In genomic region chr10:51244308-51244707, GRCh38 we compare ENCODE assay signal across 17 cellular contexts.
A peak's percentile ranks its signal among the peaks of the same experiment; 100 is the strongest.
DNase-seq lines count a peak whose midpoint lies in the region; TF ChIP-seq lines count a peak whose summit lies in the region.
"Had no signal": no experiment of that assay in that cellular context is flagged by ENCODE, and none has a peak within 500 bp of the region (broad histone marks: within the 10 kb centered on the region; RNA-seq: fewer than 3 reads in every experiment).

No MANE protein-coding gene starts in this region.

- POLR2A ChIA-PET in SK-N-SH (lab: Yijun Ruan, JAX), result no interaction called here

- H3K36me3 ChIP-seq in SK-N-SH (replicated peaks in 1 of 2; ENCODE audit: control insufficient read depth in 1 of 2, insufficient read depth in 2 of 2, low read length in 1 of 2), result no peaks in the 10 kb centered on the region
- H3K36me3 ChIP-seq in cardiac muscle cell, result no peaks in the 10 kb centered on the region
- H3K36me3 ChIP-seq in neural cell (ENCODE audit: insufficient read depth, low read length), result no peaks in the 10 kb centered on the region
- H3K36me3 ChIP-seq in effector memory CD4-positive, alpha-beta T cell (ENCODE audit: control insufficient read depth, insufficient read depth, low read length), result no peaks in the 10 kb centered on the region
- H3K36me3 ChIP-seq in ovary, result no peaks in the 10 kb centered on the region
- H3K36me3 ChIP-seq: esophagus squamous epithelium had no signal

- H2AFZ ChIP-seq in SK-N-SH (ENCODE audit: low read depth) (no peak overlapping the region), neural cell (ENCODE audit: low read depth, low read length) (no peak overlapping the region)

- no peak for TF ChIP-seq EP300 in SK-N-SH (IDR thresholded peaks at IDR 0.05; ENCODE audit: borderline replicate concordance in 1 of 2, low read depth in 1 of 2, low read length in 1 of 2)
- peak; percentile 26 for TF ChIP-seq EP300 in neural cell (conservative IDR thresholded peaks at IDR 0.05; ENCODE audit: poor library complexity, severe bottlenecking)
- no peak for TF ChIP-seq EP300 in ovary (IDR thresholded peaks at IDR 0.05)

- H3K27me3 ChIP-seq in SK-N-SH (ENCODE audit: insufficient read depth) (no peaks in the 10 kb centered on the region), cardiac muscle cell (no peaks in the 10 kb centered on the region), neural cell (ENCODE audit: insufficient read depth, low read depth, low read length) (no peaks in the 10 kb centered on the region), ovary (no peaks in the 10 kb centered on the region)
- no peaks in the 10 kb centered on the region for H3K27me3 ChIP-seq in effector memory CD4-positive, alpha-beta T cell (replicated peaks; ENCODE audit: control insufficient read depth, insufficient read depth, low read length, poor library complexity, severe bottlenecking)
- H3K27me3 ChIP-seq: esophagus squamous epithelium had no signal

- H3F3A ChIP-seq in SK-N-SH (replicated peaks; ENCODE audit: insufficient read depth) (no peaks in the 10 kb centered on the region), neural cell (ENCODE audit: insufficient read depth, low read length, poor library complexity, severe bottlenecking) (no peaks in the 10 kb centered on the region)

- H3K9ac ChIP-seq in SK-N-SH (no peak overlapping the region; the same call in 1 of the 2 replicates), neural cell (ENCODE audit: low read length) (no peak overlapping the region)

- TF ChIP-seq CTCF in SK-N-SH (IDR thresholded peaks at IDR 0.05) (no peak), cardiac muscle cell (IDR thresholded peaks at IDR 0.05; ENCODE audit: low read depth, low read length) (no peak), neural cell (IDR thresholded peaks at IDR 0.05; ENCODE audit: poor library complexity, severe bottlenecking) (no peak), ovary (IDR thresholded peaks at IDR 0.05) (no peak)

- CTCF ChIA-PET in SK-N-SH (lab: Yijun Ruan, JAX), result no interaction called here

- TF ChIP-seq RAD21 in SK-N-SH (IDR thresholded peaks at IDR 0.05; ENCODE audit: low read length), result no peak
- TF ChIP-seq RAD21 in neural cell (conservative IDR thresholded peaks at IDR 0.05), result no peak

- H3K79me2 ChIP-seq in SK-N-SH (ENCODE audit: insufficient read depth) (no peaks in the 10 kb centered on the region), neural cell (replicated peaks; ENCODE audit: insufficient read depth, low read length) (no peaks in the 10 kb centered on the region)

- peak overlapping the region; percentile 35 for H3K4me2 ChIP-seq in SK-N-SH
- H3K4me2 ChIP-seq in neural cell (ENCODE audit: low read length), result peak overlapping the region; percentile 37

- TF ChIP-seq POLR2A in ovary (IDR thresholded peaks at IDR 0.05), result no peak

- H3K9me3 ChIP-seq in SK-N-SH (no peaks in the 10 kb centered on the region), cardiac muscle cell (ENCODE audit: low read depth) (no peaks in the 10 kb centered on the region), neural cell (ENCODE audit: low read length) (no peaks in the 10 kb centered on the region), ovary (no peaks in the 10 kb centered on the region)
- no peaks in the 10 kb centered on the region for H3K9me3 ChIP-seq in effector memory CD4-positive, alpha-beta T cell (ENCODE audit: control insufficient read depth, low read length)
- H3K9me3 ChIP-seq: esophagus squamous epithelium had no signal

- WGBS in SK-N-SH (ENCODE audit: low lambda C conversion rate), result 48% methylated on average over 1 of the region's 1 CpG
- 26 to 38% (median 38%) methylated on average over 1 of the region's 1 CpG for whole genome bisulfite sequencing in ovary, 3 donors

- no peaks in the 10 kb centered on the region for H4K20me1 ChIP-seq in SK-N-SH (ENCODE audit: insufficient read depth)
- H4K20me1 ChIP-seq in neural cell (ENCODE audit: insufficient read depth), result no peaks in the 10 kb centered on the region

- intact Hi-C loops in ovary (cut with DNase I), result no loop called here

- H3K9me2 ChIP-seq in SK-N-SH, result no peaks in the 10 kb centered on the region
- H3K9me2 ChIP-seq in neural cell (ENCODE audit: insufficient read depth, low read length), result no peaks in the 10 kb centered on the region

- peak; percentile 6 for DNase-seq in Daoy (ENCODE audit: low read depth)
- no peak for DNase-seq in SK-N-SH
- DNase-seq in cardiac muscle cell (ENCODE audit: low read depth in 1 of 2, low spot score in 1 of 2), result peak; percentile 22 to 28
- no peak for DNase-seq in NCI-H748 treated with DMSO at 0.1 percent for 48 hours (lab: John Stamatoyannopoulos, UW)
- no peak for DNase-seq in NOMO-1 treated with DMSO at 0.1 percent for 48 hours (lab: John Stamatoyannopoulos, UW; ENCODE audit: unreplicated experiment)
- no peak for DNase-seq in effector memory CD4-positive, alpha-beta T cell
- DNase-seq in ovary, result no peak
- DNase-seq: activated CD4-positive, alpha-beta T cell treated with anti-CD3 and anti-CD28 coated beads, Interleukin-2, amount 10 ng/mL, durations not matched to agents 24 days and 14 days; activated T-cell treated with anti-CD3 and anti-CD28 coated beads, Interleukin-2, amount 50 U/mL, for 1 hour; CD4-positive, CD25-positive, alpha-beta regulatory T cell; cortex of kidney; esophagus squamous epithelium; GOT3; NCI-H1092; NCI-H2171; occipital lobe had no signal

- peak overlapping the region; percentile 59 to 78 for H3K27ac ChIP-seq in SK-N-SH (ENCODE audit: low read depth in 2 of 2, low read length in 1 of 2)
- H3K27ac ChIP-seq in cardiac muscle cell, result peak overlapping the region; percentile 0
- H3K27ac ChIP-seq in neural cell (ENCODE audit: low read length), result peak overlapping the region; percentile 40
- H3K27ac ChIP-seq in effector memory CD4-positive, alpha-beta T cell (ENCODE audit: insufficient read depth, low read length, poor library complexity, severe bottlenecking), result no peak overlapping the region
- H3K27ac ChIP-seq in ovary, result no peak overlapping the region
- H3K27ac ChIP-seq: esophagus squamous epithelium had no signal

- H3K4me3 ChIP-seq in SK-N-SH (ENCODE audit: low read depth in 2 of 2, low read length in 1 of 2) (no peak overlapping the region; a peak in 1 of 4 replicates), cardiac muscle cell (no peak overlapping the region), neural cell (ENCODE audit: low read length) (peak overlapping the region; percentile 47), ovary (no peak overlapping the region)
- H3K4me3 ChIP-seq in effector memory CD4-positive, alpha-beta T cell (ENCODE audit: insufficient read depth, low read depth, low read length, poor library complexity, severe bottlenecking), result no peak overlapping the region
- H3K4me3 ChIP-seq: esophagus squamous epithelium had no signal

- H3K4me1 ChIP-seq in SK-N-SH (ENCODE audit: control insufficient read depth in 1 of 2, insufficient read depth in 2 of 2, low read depth in 1 of 2, low read length in 1 of 2) (peaks cover 0 to 31% of the 10 kb centered on the region in 2 experiments; a peak in 2 of 4 replicates), cardiac muscle cell (ENCODE audit: low read depth) (peaks cover 10% of the 10 kb centered on the region), ovary (ENCODE audit: insufficient read depth) (no peaks in the 10 kb centered on the region)
- no peaks in the 10 kb centered on the region for H3K4me1 ChIP-seq in effector memory CD4-positive, alpha-beta T cell (ENCODE audit: control insufficient read depth, insufficient read depth, low read length, poor library complexity, severe bottlenecking)

TF ChIP-seq in SK-N-SH, 30 proteins besides CTCF, POLR2A, EP300 and RAD21:
- TF ChIP-seq EZH2phosphoT487 (IDR thresholded peaks at IDR 0.05; ENCODE audit: borderline replicate concordance, low read depth), result no peak

TF ChIP-seq in neural cell, 6 proteins besides CTCF, POLR2A, EP300 and RAD21:
- TF ChIP-seq TAF1 (IDR thresholded peaks at IDR 0.05; ENCODE audit: low read depth) (no peak), REST (IDR thresholded peaks at IDR 0.05; ENCODE audit: borderline replicate concordance) (no peak), MXI1 (conservative IDR thresholded peaks at IDR 0.05; ENCODE audit: poor library complexity, severe bottlenecking) (no peak)

Comparison
In these comparisons a context has a peak if more than half of its experiments do, and no peak if none do; other contexts are left out.
1. DNase-seq: peak in Daoy (single experiment) and cardiac muscle cell (2 of 2); none in SK-N-SH (single experiment), NCI-H748 treated with DMSO at 0.1 percent for 48 hours (single experiment), NOMO-1 treated with DMSO at 0.1 percent for 48 hours (single experiment), effector memory CD4-positive, alpha-beta T cell (0 of 3) and ovary (0 of 5).
2. H3K27ac ChIP-seq: peak in SK-N-SH (2 of 2), cardiac muscle cell (single experiment) and neural cell (single experiment); none in effector memory CD4-positive, alpha-beta T cell (single experiment) and ovary (0 of 2).